ENCODE assay signal across 8 cellular contexts in genomic region chr12:96908170-96908675, GRCh38. TPM values are rescaled to one million over a fixed set of nuclear protein-coding genes. Genes with fewer than 3 reads are reported as not detected.
DNase-seq lines count a peak whose midpoint lies in the region; ATAC-seq, FAIRE-seq and TF ChIP-seq lines count a peak whose summit lies in the region.

No MANE protein-coding gene starts in this region.

- no peak for FAIRE-seq in urothelium cell line (lab: Jason Lieb, UNC)

- no peaks in the 10 kb centered on the region for H3K9me3 ChIP-seq in left ventricle myocardium inferior (replicated peaks)
- no peaks in the 10 kb centered on the region for H3K9me3 ChIP-seq in MM.1S (replicated peaks; ENCODE audit: insufficient read depth, low read length)
- H3K9me3 ChIP-seq in breast epithelium, result no peaks in the 10 kb centered on the region
- no peaks in the 10 kb centered on the region for H3K9me3 ChIP-seq in mucosa of stomach (ENCODE audit: control insufficient read depth, low read length)

- peaks cover 47% of the 10 kb centered on the region for H3K79me2 ChIP-seq in MM.1S (ENCODE audit: low read length)

- no peaks in the 10 kb centered on the region for H3K27me3 ChIP-seq in left ventricle myocardium inferior (ENCODE audit: low read depth)
- H3K27me3 ChIP-seq in MM.1S (replicated peaks; ENCODE audit: insufficient read depth, low read length), result no peaks in the 10 kb centered on the region
- no peaks in the 10 kb centered on the region for H3K27me3 ChIP-seq in breast epithelium
- no peaks in the 10 kb centered on the region for H3K27me3 ChIP-seq in mucosa of stomach (ENCODE audit: control insufficient read depth, insufficient read depth, low read length)

- H3K9ac ChIP-seq in MM.1S (ENCODE audit: low read length), result peak overlapping the region; percentile 80
- peak overlapping the region; percentile 92 for H3K9ac ChIP-seq in mucosa of stomach (ENCODE audit: low read length)

- H3K36me3 ChIP-seq in left ventricle myocardium inferior (no peaks in the 10 kb centered on the region), MM.1S (replicated peaks; ENCODE audit: insufficient read depth, low read length) (no peaks in the 10 kb centered on the region), breast epithelium (no peaks in the 10 kb centered on the region), mucosa of stomach (ENCODE audit: control insufficient read depth, insufficient read depth, low read length) (no peaks in the 10 kb centered on the region)

- H3K4me3 ChIP-seq in left ventricle myocardium inferior, result peak overlapping the region; percentile 91
- peak overlapping the region; percentile 84 for H3K4me3 ChIP-seq in MM.1S (ENCODE audit: low read length)
- peak overlapping the region; percentile 87 to 97 (median 95) for H3K4me3 ChIP-seq in breast epithelium
- peak overlapping the region; percentile 100 for H3K4me3 ChIP-seq in mucosa of stomach (ENCODE audit: low read length)

- DNase-seq in left ventricle myocardium inferior (no peak), left ventricle myocardium superior (no peak), MM.1S (peak; percentile 12), breast epithelium (ENCODE audit: low spot score in 2 of 2) (no peak), urothelium cell line (ENCODE audit: low spot score) (no peak)

- H3F3A ChIP-seq in MM.1S (ENCODE audit: insufficient read depth, low read length), result peaks cover 6% of the 10 kb centered on the region

- peak overlapping the region; percentile 96 for H2AFZ ChIP-seq in MM.1S (ENCODE audit: low read length)

- no peak overlapping the region for H3K27ac ChIP-seq in left ventricle myocardium inferior (replicated peaks)
- peak overlapping the region; percentile 73; the same call in 1 of the 2 replicates for H3K27ac ChIP-seq in MM.1S (ENCODE audit: low read length)
- H3K27ac ChIP-seq in breast epithelium, result peak overlapping the region in 1 of 2 donors; percentile 95

- H3K4me1 ChIP-seq in left ventricle myocardium inferior (peaks cover 48% of the 10 kb centered on the region), MM.1S (ENCODE audit: low read length) (peaks cover 9% of the 10 kb centered on the region; the same call in 1 of the 2 replicates), breast epithelium (no peaks in the 10 kb centered on the region), mucosa of stomach (ENCODE audit: control insufficient read depth, insufficient read depth, low read length) (peaks cover 8% of the 10 kb centered on the region)

- TF ChIP-seq CTCF in left ventricle myocardium inferior (IDR thresholded peaks at IDR 0.05; ENCODE audit: borderline replicate concordance) (no peak), MM.1S (IDR thresholded peaks at IDR 0.05; ENCODE audit: low read length) (no peak), breast epithelium (IDR thresholded peaks at IDR 0.05) (no peak)

- TF ChIP-seq POLR2A in breast epithelium (IDR thresholded peaks at IDR 0.05), result no peak

- H4K20me1 ChIP-seq in MM.1S (ENCODE audit: insufficient read depth, low read length), result no peaks in the 10 kb centered on the region

- peak overlapping the region; percentile 82 for H3K4me2 ChIP-seq in MM.1S (ENCODE audit: low read depth, low read length)

- no peaks in the 10 kb centered on the region for H3K9me2 ChIP-seq in MM.1S (replicated peaks; ENCODE audit: insufficient read depth, low read length)

- intact Hi-C loops in left ventricle myocardium inferior (cut with micrococcal nuclease) (no loop called here), left ventricle myocardium superior (cut with micrococcal nuclease) (no loop called here), breast epithelium (cut with DNase I; ENCODE audit: low total_unique reads) (no loop called here)

- no peak for ATAC-seq in left ventricle myocardium superior
- no peak for ATAC-seq in GM19452 (IDR thresholded peaks at IDR 0.05; ENCODE audit: unreplicated experiment)
- no peak for ATAC-seq in GM19397 (IDR thresholded peaks at IDR 0.05; ENCODE audit: unreplicated experiment)

RNA-seq across cellular contexts. Expression of gene NEDD1, which starts 1.2 kb away (rescaled TPM):
- total RNA-seq in left ventricle myocardium inferior, result 15.2 TPM
- 14.3 TPM for total RNA-seq in left ventricle myocardium superior
- total RNA-seq in breast epithelium, result 10 to 100 TPM; 11.5 to 26.8 (median 19.0) TPM
